4 cellular contexts compared by ENCODE assay signal in genomic region chr17:54465443-54465842, GRCh38.
A peak's percentile ranks its signal among the peaks of the same experiment; 100 is the strongest.
DNase-seq lines count a peak whose midpoint lies in the region; TF ChIP-seq lines count a peak whose summit lies in the region.
"Not testable (repeated sequence)": the region's sequence is repeated elsewhere in the genome, so short reads cannot be mapped to it uniquely, and the experiment has no call there.

No MANE protein-coding gene starts in this region.

- H3K4me3 ChIP-seq in WERI-Rb-1 (ENCODE audit: low read depth, low read length): not testable (repeated sequence)

- DNase-seq in ELF-1 (ENCODE audit: low read depth, low spot score) (peak; percentile 8), WERI-Rb-1 (peak; percentile 7), cardiac septum (ENCODE audit: low spot score) (peak; percentile 62), posterior vena cava (ENCODE audit: low spot score) (peak; percentile 59)

- H3K27ac ChIP-seq in WERI-Rb-1: not testable (repeated sequence)

- intact Hi-C loops in cardiac septum (cut with DNase I); posterior vena cava (cut with DNase I): not testable (repeated sequence)

- TF ChIP-seq CTCF in WERI-Rb-1 (IDR thresholded peaks at IDR 0.05; ENCODE audit: low read depth, low read length): not testable (repeated sequence)

- H3K27me3 ChIP-seq in WERI-Rb-1 (ENCODE audit: insufficient read depth, low read depth, severe bottlenecking): not testable (repeated sequence)

- not testable (repeated sequence) for H3K36me3 ChIP-seq in WERI-Rb-1

- H3K9me3 ChIP-seq in WERI-Rb-1 (ENCODE audit: severe bottlenecking): not testable (repeated sequence)

Comparison
In these comparisons a context has a peak if more than half of its experiments do, and no peak if none do; other contexts are left out.
1. DNase-seq: peak in every context shown above with its lines; median percentile 62 in cardiac septum; 59 in posterior vena cava; 8 in ELF-1; 7 in WERI-Rb-1.